23 cellular contexts compared by ENCODE assay signal in the genomic region with DNA sequence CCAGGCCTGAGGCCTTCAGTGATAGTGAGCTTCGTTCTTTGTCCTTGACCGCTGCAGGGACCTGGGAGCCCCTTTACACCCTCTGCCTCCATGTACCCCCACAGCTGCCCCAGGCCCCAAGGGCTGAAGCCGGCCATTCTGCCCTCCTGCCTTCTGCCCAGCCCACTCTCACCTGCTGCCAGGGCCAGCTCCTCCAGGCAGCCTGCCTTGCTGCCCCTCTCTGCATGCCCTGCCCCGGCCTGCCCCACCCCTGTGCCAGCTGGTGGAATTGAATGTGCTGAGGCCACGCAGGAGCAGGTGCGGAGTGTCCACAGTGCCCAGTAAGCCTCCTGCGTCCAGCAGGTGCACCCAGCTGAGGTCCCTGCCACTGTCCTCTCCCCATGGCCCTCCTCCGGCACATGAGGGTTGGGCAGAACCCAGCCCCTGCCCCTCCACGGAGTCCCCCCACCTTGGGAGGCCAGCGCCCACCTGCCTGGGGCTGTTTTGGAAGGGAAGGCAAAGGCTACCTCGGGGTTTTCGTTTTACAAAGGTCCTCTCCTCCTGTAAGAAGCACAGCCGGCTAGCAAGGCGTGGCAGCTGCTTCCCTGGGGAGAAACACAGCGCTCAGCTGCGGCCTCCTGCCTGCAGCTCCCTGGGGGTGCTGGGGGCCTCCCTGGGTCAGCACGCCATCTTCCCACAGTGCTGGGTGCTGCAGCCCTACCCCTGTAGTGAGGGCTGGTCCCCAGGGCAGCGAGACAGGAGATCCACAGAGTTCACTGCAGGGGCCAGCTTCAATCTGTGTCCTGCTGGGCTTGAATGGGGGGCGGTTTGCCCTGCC. TPM values are rescaled to one million over a fixed set of nuclear protein-coding genes. Genes with fewer than 3 reads are reported as not detected.
A peak's percentile ranks its signal among the peaks of the same experiment; 100 is the strongest.
DNase-seq lines count a peak whose midpoint lies in the region; ATAC-seq and TF ChIP-seq lines count a peak whose summit lies in the region.
"Had no signal": no experiment of that assay in that cellular context is flagged by ENCODE, and none has a peak within 500 bp of the region (broad histone marks: within the 10 kb centered on the region; RNA-seq: fewer than 3 reads in every experiment).

No MANE protein-coding gene starts in this region.

- no peak for ATAC-seq in Right ventricle myocardium inferior
- ATAC-seq in heart right ventricle, result no peak
- no peak for ATAC-seq in left colon
- no peak for ATAC-seq in upper lobe of right lung
- ATAC-seq in WTC11, result no peak

- peaks cover 47% of the 10 kb centered on the region for H3K9me3 Mint-ChIP-seq in WTC11

- intact Hi-C loops in Right ventricle myocardium inferior (cut with DNase I), result no loop called here
- intact Hi-C loops in heart right ventricle (cut with DNase I), result loop anchor here in 1 of 10 donors (10.0 kb wide), 1 partner anchor 167 kb away; no protein-coding TSS in a partner anchor
- intact Hi-C loops in left colon (cut with DNase I, micrococcal nuclease), result no loop called here
- intact Hi-C loops in upper lobe of right lung (cut with DNase I), result no loop called here

- H3K36me3 ChIP-seq in heart right ventricle, result no peaks in the 10 kb centered on the region
- H3K36me3 ChIP-seq in upper lobe of right lung, result no peaks in the 10 kb centered on the region
- H3K36me3 ChIP-seq: cardiac muscle cell, SJCRH30 had no signal

- no peak overlapping the region for H3K4me3 Mint-ChIP-seq in WTC11
- H3K4me3 Mint-ChIP-seq: immature natural killer cell, T-helper 17 cell had no signal

- H3K27ac ChIP-seq in heart right ventricle (no peak overlapping the region), upper lobe of right lung (no peak overlapping the region)
- H3K27ac ChIP-seq: cardiac muscle cell, dorsolateral prefrontal cortex, epithelial cell of prostate, SJCRH30 had no signal

- H3K27me3 Mint-ChIP-seq in WTC11 (ENCODE audit: low read depth), result peaks cover 12% of the 10 kb centered on the region
- H3K27me3 Mint-ChIP-seq: T-helper 17 cell had no signal

- H3K4me3 ChIP-seq in heart right ventricle, result no peak overlapping the region
- no peak overlapping the region for H3K4me3 ChIP-seq in upper lobe of right lung
- H3K4me3 ChIP-seq: cardiac muscle cell, SJCRH30 had no signal

- H3K9me3 ChIP-seq in heart right ventricle (peaks cover 0 to 38% (median 9%) of the 10 kb centered on the region in 11 donors), upper lobe of right lung (peaks cover 8% of the 10 kb centered on the region)
- H3K9me3 ChIP-seq: SJCRH30 had no signal

- peaks cover 0 to 15% (median 5%) of the 10 kb centered on the region in 9 donors for H3K4me1 ChIP-seq in heart right ventricle
- H3K4me1 ChIP-seq in upper lobe of right lung, result peaks cover 5% of the 10 kb centered on the region
- H3K4me1 ChIP-seq: SJCRH30 had no signal

- TF ChIP-seq CTCF in heart right ventricle (IDR thresholded peaks at IDR 0.05) (no peak), upper lobe of right lung (IDR thresholded peaks at IDR 0.05) (no peak), WTC11 (IDR thresholded peaks at IDR 0.05) (no peak)

- H3K36me3 Mint-ChIP-seq in WTC11, result peaks cover 24% of the 10 kb centered on the region
- H3K36me3 Mint-ChIP-seq: CD14-positive monocyte had no signal

- H3K27me3 ChIP-seq in heart right ventricle (peaks cover 0 to 47% (median 11%) of the 10 kb centered on the region in 7 donors), upper lobe of right lung (no peaks in the 10 kb centered on the region)
- H3K27me3 ChIP-seq: cardiac muscle cell had no signal

- CTCF ChIA-PET in WTC11 (lab: Charles Lee), result no interaction called here

- 78 to 83% methylated on average over 17 to 19 of the region's 19 CpGs for WGBS in heart right ventricle, 2 donors

- POLR2A ChIA-PET in WTC11 (lab: Charles Lee), result no interaction called here

- no peaks in the 10 kb centered on the region for H3K4me1 Mint-ChIP-seq in WTC11
- H3K4me1 Mint-ChIP-seq: CD14-positive monocyte, immature natural killer cell, T-helper 17 cell had no signal

- no peak overlapping the region for H3K27ac Mint-ChIP-seq in WTC11
- H3K27ac Mint-ChIP-seq: CD14-positive monocyte, immature natural killer cell, T-helper 17 cell had no signal

- DNase-seq in Right ventricle myocardium inferior (ENCODE audit: missing footprints) (peak; percentile 17), heart right ventricle (no peak), NCI-H146 (lab: John Stamatoyannopoulos, UW) (peak; percentile 89), left colon (peak; percentile 8 to 24), upper lobe of right lung (peak; percentile 53), WTC11 (ENCODE audit: low spot score) (no peak), T-helper 1 cell (no peak), retina (no peak)
- DNase-seq: activated CD4-positive, alpha-beta T cell treated with anti-CD3 and anti-CD28 coated beads, Interleukin-2, amount 50 U/mL, for 4 hours; activated CD8-positive, alpha-beta memory T cell treated with anti-CD3 and anti-CD28 coated beads, Interleukin-2, amount 50 U/mL, for 48 hours; amniotic stem cell; GF-D8; immature natural killer cell; KBM-7; NCI-H2107; NCI-H748 treated with DMSO at 0.1 percent for 48 hours; occipital lobe had no signal

TF ChIP-seq in WTC11, 78 proteins besides CTCF, POLR2A, EP300 and RAD21 (continues in another document):
- TF ChIP-seq CREB1 (CRISPR knock-in tag; IDR thresholded peaks at IDR 0.05) (no peak), FOXJ3 (CRISPR knock-in tag; IDR thresholded peaks at IDR 0.05; ENCODE audit: borderline replicate concordance) (no peak), NFE2L1 (CRISPR knock-in tag; IDR thresholded peaks at IDR 0.05) (no peak), GABPB1 (CRISPR knock-in tag; IDR thresholded peaks at IDR 0.05) (no peak), TEAD4 (CRISPR knock-in tag; IDR thresholded peaks at IDR 0.05) (no peak)
- TF ChIP-seq, protein P1, sequence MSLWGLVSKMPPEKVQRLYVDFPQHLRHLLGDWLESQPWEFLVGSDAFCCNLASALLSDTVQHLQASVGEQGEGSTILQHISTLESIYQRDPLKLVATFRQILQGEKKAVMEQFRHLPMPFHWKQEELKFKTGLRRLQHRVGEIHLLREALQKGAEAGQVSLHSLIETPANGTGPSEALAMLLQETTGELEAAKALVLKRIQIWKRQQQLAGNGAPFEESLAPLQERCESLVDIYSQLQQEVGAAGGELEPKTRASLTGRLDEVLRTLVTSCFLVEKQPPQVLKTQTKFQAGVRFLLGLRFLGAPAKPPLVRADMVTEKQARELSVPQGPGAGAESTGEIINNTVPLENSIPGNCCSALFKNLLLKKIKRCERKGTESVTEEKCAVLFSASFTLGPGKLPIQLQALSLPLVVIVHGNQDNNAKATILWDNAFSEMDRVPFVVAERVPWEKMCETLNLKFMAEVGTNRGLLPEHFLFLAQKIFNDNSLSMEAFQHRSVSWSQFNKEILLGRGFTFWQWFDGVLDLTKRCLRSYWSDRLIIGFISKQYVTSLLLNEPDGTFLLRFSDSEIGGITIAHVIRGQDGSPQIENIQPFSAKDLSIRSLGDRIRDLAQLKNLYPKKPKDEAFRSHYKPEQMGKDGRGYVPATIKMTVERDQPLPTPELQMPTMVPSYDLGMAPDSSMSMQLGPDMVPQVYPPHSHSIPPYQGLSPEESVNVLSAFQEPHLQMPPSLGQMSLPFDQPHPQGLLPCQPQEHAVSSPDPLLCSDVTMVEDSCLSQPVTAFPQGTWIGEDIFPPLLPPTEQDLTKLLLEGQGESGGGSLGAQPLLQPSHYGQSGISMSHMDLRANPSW (CRISPR knock-in tag; conservative IDR thresholded peaks at IDR 0.05; ENCODE audit: low read depth), result no peak
- TF ChIP-seq, protein P2, sequence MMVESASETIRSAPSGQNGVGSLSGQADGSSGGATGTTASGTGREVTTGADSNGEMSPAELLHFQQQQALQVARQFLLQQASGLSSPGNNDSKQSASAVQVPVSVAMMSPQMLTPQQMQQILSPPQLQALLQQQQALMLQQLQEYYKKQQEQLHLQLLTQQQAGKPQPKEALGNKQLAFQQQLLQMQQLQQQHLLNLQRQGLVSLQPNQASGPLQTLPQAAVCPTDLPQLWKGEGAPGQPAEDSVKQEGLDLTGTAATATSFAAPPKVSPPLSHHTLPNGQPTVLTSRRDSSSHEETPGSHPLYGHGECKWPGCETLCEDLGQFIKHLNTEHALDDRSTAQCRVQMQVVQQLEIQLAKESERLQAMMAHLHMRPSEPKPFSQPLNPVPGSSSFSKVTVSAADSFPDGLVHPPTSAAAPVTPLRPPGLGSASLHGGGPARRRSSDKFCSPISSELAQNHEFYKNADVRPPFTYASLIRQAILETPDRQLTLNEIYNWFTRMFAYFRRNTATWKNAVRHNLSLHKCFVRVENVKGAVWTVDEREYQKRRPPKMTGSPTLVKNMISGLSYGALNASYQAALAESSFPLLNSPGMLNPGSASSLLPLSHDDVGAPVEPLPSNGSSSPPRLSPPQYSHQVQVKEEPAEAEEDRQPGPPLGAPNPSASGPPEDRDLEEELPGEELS (CRISPR knock-in tag; IDR thresholded peaks at IDR 0.05), result no peak
- TF ChIP-seq, protein P3, sequence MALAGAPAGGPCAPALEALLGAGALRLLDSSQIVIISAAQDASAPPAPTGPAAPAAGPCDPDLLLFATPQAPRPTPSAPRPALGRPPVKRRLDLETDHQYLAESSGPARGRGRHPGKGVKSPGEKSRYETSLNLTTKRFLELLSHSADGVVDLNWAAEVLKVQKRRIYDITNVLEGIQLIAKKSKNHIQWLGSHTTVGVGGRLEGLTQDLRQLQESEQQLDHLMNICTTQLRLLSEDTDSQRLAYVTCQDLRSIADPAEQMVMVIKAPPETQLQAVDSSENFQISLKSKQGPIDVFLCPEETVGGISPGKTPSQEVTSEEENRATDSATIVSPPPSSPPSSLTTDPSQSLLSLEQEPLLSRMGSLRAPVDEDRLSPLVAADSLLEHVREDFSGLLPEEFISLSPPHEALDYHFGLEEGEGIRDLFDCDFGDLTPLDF (CRISPR knock-in tag; IDR thresholded peaks at IDR 0.05), result no peak

RNA-seq across cellular contexts. Expression of a gene that starts 21.0 kb away (rescaled TPM):
- total RNA-seq in Right ventricle myocardium inferior (0.35 TPM), heart right ventricle (under 1 TPM in 3 of 10 donors, not detected in 7; 0.17 to 0.77 (median 0.67) TPM), left colon (10 to 100 TPM in 1 of 2 donors, 1 to 10 TPM in 1; 7.8 to 11.5 TPM), upper lobe of right lung (3.2 TPM), WTC11 (2021) (0.55 to 0.64 TPM in 2 of 3 replicates, not detected in the other)
- polyA plus RNA-seq in heart right ventricle, result 1 to 10 TPM in 1 of 2 donors, under 1 TPM in 1; 0.46 to 3.9 TPM
- total RNA-seq: cardiac muscle cell, SJCRH30 had no signal
- polyA plus RNA-seq: cardiac muscle cell had no signal

RNA-seq across cellular contexts. Expression of a gene that starts 25.3 kb away (rescaled TPM):
- total RNA-seq in Right ventricle myocardium inferior (12.2 TPM), heart right ventricle (10 to 100 TPM in 1 of 10 donors, 1 to 10 TPM in 9; 3.7 to 10.3 (median 5.3) TPM), left colon (10 to 100 TPM; 73.9 to 86.3 TPM), upper lobe of right lung (25.9 TPM), WTC11 (2021) (47.8 to 51.1 TPM (median 50.3 TPM) in 3 replicates)
- polyA plus RNA-seq in heart right ventricle, result 10 to 100 TPM in 1 of 2 donors, 1 to 10 TPM in 1; 6.8 to 12.0 TPM

RNA-seq across cellular contexts. Expression of a gene that starts 55.7 kb away (rescaled TPM):
- total RNA-seq in Right ventricle myocardium inferior (15.7 TPM), heart right ventricle (10 to 100 TPM in 7 of 10 donors, 1 to 10 TPM in 3; 7.5 to 43.8 (median 13.0) TPM), left colon (100 to 1,000 TPM; 142 to 178 TPM), upper lobe of right lung (133 TPM), WTC11 (2021) (0.73 to 1.1 TPM (median 0.87 TPM) in 3 replicates)
- 10 to 100 TPM; 19.3 to 59.6 TPM for polyA plus RNA-seq in heart right ventricle
- total RNA-seq: SJCRH30 had no signal

Comparison
In these comparisons a context has a peak if more than half of its experiments do, and no peak if none do; other contexts are left out.
1. DNase-seq: peak in Right ventricle myocardium inferior (single experiment), NCI-H146 (single experiment), left colon (2 of 2) and upper lobe of right lung (single experiment); none in heart right ventricle (0 of 2), WTC11 (single experiment), T-helper 1 cell (0 of 5) and retina (single experiment).